ENCODE assay signal across 1 cellular context in the genomic region with DNA sequence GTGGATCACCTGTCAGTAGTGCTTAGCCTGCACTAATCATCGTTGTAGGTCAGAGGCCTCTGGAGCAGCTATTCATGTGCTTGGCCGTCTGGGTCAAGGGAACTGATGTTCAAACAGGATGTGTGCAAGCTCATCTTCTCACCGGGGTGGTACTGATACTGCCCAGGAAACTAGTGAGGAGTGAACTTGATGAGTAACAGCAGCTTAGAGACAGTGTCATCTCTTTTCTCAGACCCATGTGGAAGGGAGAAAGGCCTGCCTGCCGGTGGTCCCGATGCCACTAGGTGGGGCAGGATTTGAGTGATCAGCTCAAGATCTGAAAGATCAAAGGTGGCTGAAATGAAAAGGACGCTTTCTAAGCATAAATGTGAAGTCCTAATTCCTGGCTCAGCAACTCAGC.
TF ChIP-seq lines count a peak whose summit lies in the region.

No MANE protein-coding gene starts in this region.

TF ChIP-seq in GM23338, 12 proteins besides CTCF, POLR2A, EP300 and RAD21 (continued from another document):
- TF ChIP-seq, protein P1, sequence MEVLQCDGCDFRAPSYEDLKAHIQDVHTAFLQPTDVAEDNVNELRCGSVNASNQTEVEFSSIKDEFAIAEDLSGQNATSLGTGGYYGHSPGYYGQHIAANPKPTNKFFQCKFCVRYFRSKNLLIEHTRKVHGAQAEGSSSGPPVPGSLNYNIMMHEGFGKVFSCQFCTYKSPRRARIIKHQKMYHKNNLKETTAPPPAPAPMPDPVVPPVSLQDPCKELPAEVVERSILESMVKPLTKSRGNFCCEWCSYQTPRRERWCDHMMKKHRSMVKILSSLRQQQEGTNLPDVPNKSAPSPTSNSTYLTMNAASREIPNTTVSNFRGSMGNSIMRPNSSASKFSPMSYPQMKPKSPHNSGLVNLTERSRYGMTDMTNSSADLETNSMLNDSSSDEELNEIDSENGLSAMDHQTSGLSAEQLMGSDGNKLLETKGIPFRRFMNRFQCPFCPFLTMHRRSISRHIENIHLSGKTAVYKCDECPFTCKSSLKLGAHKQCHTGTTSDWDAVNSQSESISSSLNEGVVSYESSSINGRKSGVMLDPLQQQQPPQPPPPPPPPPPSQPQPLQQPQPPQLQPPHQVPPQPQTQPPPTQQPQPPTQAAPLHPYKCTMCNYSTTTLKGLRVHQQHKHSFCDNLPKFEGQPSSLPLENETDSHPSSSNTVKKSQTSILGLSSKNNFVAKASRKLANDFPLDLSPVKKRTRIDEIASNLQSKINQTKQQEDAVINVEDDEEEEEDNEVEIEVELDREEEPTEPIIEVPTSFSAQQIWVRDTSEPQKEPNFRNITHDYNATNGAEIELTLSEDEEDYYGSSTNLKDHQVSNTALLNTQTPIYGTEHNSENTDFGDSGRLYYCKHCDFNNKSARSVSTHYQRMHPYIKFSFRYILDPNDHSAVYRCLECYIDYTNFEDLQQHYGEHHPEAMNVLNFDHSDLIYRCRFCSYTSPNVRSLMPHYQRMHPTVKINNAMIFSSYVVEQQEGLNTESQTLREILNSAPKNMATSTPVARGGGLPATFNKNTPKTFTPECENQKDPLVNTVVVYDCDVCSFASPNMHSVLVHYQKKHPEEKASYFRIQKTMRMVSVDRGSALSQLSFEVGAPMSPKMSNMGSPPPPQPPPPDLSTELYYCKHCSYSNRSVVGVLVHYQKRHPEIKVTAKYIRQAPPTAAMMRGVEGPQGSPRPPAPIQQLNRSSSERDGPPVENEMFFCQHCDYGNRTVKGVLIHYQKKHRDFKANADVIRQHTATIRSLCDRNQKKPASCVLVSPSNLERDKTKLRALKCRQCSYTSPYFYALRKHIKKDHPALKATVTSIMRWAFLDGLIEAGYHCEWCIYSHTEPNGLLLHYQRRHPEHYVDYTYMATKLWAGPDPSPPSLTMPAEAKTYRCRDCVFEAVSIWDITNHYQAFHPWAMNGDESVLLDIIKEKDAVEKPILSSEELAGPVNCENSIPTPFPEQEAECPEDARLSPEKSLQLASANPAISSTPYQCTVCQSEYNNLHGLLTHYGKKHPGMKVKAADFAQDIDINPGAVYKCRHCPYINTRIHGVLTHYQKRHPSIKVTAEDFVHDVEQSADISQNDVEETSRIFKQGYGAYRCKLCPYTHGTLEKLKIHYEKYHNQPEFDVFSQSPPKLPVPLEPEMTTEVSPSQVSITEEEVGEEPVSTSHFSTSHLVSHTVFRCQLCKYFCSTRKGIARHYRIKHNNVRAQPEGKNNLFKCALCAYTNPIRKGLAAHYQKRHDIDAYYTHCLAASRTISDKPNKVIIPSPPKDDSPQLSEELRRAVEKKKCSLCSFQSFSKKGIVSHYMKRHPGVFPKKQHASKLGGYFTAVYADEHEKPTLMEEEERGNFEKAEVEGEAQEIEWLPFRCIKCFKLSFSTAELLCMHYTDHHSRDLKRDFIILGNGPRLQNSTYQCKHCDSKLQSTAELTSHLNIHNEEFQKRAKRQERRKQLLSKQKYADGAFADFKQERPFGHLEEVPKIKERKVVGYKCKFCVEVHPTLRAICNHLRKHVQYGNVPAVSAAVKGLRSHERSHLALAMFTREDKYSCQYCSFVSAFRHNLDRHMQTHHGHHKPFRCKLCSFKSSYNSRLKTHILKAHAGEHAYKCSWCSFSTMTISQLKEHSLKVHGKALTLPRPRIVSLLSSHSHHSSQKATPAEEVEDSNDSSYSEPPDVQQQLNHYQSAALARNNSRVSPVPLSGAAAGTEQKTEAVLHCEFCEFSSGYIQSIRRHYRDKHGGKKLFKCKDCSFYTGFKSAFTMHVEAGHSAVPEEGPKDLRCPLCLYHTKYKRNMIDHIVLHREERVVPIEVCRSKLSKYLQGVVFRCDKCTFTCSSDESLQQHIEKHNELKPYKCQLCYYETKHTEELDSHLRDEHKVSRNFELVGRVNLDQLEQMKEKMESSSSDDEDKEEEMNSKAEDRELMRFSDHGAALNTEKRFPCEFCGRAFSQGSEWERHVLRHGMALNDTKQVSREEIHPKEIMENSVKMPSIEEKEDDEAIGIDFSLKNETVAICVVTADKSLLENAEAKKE (CRISPR knock-in tag; IDR thresholded peaks at IDR 0.05) = no peak
- TF ChIP-seq ZNF114 (CRISPR knock-in tag; IDR thresholded peaks at IDR 0.05) = no peak
- TF ChIP-seq, protein P2, sequence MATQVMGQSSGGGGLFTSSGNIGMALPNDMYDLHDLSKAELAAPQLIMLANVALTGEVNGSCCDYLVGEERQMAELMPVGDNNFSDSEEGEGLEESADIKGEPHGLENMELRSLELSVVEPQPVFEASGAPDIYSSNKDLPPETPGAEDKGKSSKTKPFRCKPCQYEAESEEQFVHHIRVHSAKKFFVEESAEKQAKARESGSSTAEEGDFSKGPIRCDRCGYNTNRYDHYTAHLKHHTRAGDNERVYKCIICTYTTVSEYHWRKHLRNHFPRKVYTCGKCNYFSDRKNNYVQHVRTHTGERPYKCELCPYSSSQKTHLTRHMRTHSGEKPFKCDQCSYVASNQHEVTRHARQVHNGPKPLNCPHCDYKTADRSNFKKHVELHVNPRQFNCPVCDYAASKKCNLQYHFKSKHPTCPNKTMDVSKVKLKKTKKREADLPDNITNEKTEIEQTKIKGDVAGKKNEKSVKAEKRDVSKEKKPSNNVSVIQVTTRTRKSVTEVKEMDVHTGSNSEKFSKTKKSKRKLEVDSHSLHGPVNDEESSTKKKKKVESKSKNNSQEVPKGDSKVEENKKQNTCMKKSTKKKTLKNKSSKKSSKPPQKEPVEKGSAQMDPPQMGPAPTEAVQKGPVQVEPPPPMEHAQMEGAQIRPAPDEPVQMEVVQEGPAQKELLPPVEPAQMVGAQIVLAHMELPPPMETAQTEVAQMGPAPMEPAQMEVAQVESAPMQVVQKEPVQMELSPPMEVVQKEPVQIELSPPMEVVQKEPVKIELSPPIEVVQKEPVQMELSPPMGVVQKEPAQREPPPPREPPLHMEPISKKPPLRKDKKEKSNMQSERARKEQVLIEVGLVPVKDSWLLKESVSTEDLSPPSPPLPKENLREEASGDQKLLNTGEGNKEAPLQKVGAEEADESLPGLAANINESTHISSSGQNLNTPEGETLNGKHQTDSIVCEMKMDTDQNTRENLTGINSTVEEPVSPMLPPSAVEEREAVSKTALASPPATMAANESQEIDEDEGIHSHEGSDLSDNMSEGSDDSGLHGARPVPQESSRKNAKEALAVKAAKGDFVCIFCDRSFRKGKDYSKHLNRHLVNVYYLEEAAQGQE (IDR thresholded peaks at IDR 0.05; ENCODE audit: unreplicated experiment) = no peak
- TF ChIP-seq EZH2phosphoT487 (IDR thresholded peaks at IDR 0.05; ENCODE audit: unreplicated experiment) = no peak
- no peak for TF ChIP-seq POLR2AphosphoS5 (IDR thresholded peaks at IDR 0.05; ENCODE audit: low read depth)
- no peak for TF ChIP-seq ZNF331 (CRISPR knock-in tag; IDR thresholded peaks at IDR 0.05; ENCODE audit: low read depth)
- no peak for TF ChIP-seq JUNB (IDR thresholded peaks at IDR 0.05; ENCODE audit: unreplicated experiment)
- no peak for TF ChIP-seq EZH2 (IDR thresholded peaks at IDR 0.05; ENCODE audit: low read depth, unreplicated experiment)
- TF ChIP-seq STAT1 (IDR thresholded peaks at IDR 0.05; ENCODE audit: unreplicated experiment) = no peak
